Comparison of ENCODE assay signal across 16 cellular contexts in the genomic region with DNA sequence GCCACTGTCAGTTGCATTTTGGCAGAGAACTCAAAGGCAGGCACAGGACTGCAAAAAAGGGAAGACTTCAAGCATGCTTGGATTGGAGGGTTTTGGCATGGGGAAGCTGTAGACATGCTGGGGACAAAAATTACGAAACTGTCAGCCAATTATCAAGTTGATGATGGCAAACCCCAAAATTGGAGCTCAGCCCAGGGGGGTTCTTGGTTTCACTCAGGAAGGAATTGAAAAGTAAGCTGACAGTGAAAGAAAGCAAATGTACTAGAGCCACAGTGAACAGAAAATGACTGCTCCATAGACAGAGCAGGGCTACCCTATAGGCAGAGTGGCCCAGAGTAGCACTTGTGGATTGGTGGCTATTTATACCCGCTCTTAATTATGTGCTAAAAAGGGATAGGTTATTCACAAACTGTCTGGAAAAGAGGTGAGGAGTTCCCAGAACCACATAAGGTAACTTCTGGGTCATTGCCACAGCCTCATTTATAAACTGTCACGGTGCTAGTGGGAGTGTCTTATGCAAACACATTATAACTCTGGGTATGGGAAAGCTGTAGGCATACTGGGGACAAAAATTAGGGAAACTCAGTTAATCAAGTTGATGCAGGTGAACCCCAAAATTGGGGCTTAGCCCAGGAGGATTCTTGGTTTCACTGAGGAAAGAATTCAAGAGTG. TPM values are rescaled to one million over a fixed set of nuclear protein-coding genes. Genes with fewer than 3 reads are reported as not detected.
DNase-seq lines count a peak whose midpoint lies in the region; ATAC-seq, FAIRE-seq and TF ChIP-seq lines count a peak whose summit lies in the region.
"Had no signal": no experiment of that assay in that cellular context is flagged by ENCODE, and none has a peak within 500 bp of the region (broad histone marks: within the 10 kb centered on the region; RNA-seq: fewer than 3 reads in every experiment).

No MANE protein-coding gene starts in this region.

- TF ChIP-seq POLR2A in GM12892 (IDR thresholded peaks at IDR 0.05; ENCODE audit: low read depth, low read length), result no peak
- no peak for TF ChIP-seq POLR2A in gastroesophageal sphincter (IDR thresholded peaks at IDR 0.05)

- no peak overlapping the region for H3K4me3 ChIP-seq in gastroesophageal sphincter
- peak overlapping the region; percentile 16 to 17 for H3K4me3 ChIP-seq in mucosa of rectum (ENCODE audit: low read length in 2 of 2)

- H3K4me1 ChIP-seq in gastroesophageal sphincter, result peaks cover 0 to 16% (median 0%) of the 10 kb centered on the region in 3 donors
- H3K4me1 ChIP-seq in mucosa of rectum (ENCODE audit: control insufficient read depth in 2 of 2, insufficient read depth in 2 of 2, low read length in 2 of 2), result peaks cover 0 to 16% of the 10 kb centered on the region in 2 donors
- H3K4me1 ChIP-seq: parathyroid adenoma had no signal

- no peak for TF ChIP-seq EP300 in gastroesophageal sphincter (IDR thresholded peaks at IDR 0.05)

- H3K36me3 ChIP-seq in gastroesophageal sphincter, result no peaks in the 10 kb centered on the region
- H3K36me3 ChIP-seq in mucosa of rectum (ENCODE audit: control insufficient read depth in 2 of 2, insufficient read depth in 2 of 2, low read length in 2 of 2), result no peaks in the 10 kb centered on the region

- peak overlapping the region; percentile 1 to 53 for H3K9ac ChIP-seq in mucosa of rectum (ENCODE audit: low read depth in 1 of 2, low read length in 2 of 2)
- H3K9ac ChIP-seq: parathyroid adenoma had no signal

- no peak for TF ChIP-seq CTCF in gastroesophageal sphincter (IDR thresholded peaks at IDR 0.05)

- WGBS in gastroesophageal sphincter (ENCODE audit: low coverage in 1 of 2), 2 donors, result 25 to 31% methylated on average over 3 of the region's 3 CpGs

- DNase-seq in GM12892 (ENCODE audit: insufficient read length), result no peak
- DNase-seq in NCI-H69 (lab: John Stamatoyannopoulos, UW), result peak; percentile 60
- no peak for DNase-seq in amniotic stem cell (lab: John Stamatoyannopoulos, UW)
- DNase-seq in SK-N-DZ (ENCODE audit: low spot score), result no peak
- DNase-seq: NCI-H2171; stimulated activated CD4-positive, alpha-beta T cell treated with anti-CD3 and anti-CD28 coated beads, Interleukin-2, amount 100 ng/mL, for 24 hours; T1000 had no signal

- ATAC-seq in gastroesophageal sphincter (peak; percentile 65), HG03469 (IDR thresholded peaks at IDR 0.05; ENCODE audit: unreplicated experiment) (no peak), HG02884 (IDR thresholded peaks at IDR 0.05; ENCODE audit: unreplicated experiment) (no peak)

- no peaks in the 10 kb centered on the region for H3K9me3 ChIP-seq in gastroesophageal sphincter
- H3K9me3 ChIP-seq in mucosa of rectum (ENCODE audit: control insufficient read depth in 2 of 2, low read length in 2 of 2), result no peaks in the 10 kb centered on the region

- no peaks in the 10 kb centered on the region for H3K27me3 ChIP-seq in gastroesophageal sphincter
- H3K27me3 ChIP-seq in mucosa of rectum (ENCODE audit: control insufficient read depth in 2 of 2, insufficient read depth in 2 of 2, low read length in 2 of 2), result no peaks in the 10 kb centered on the region

- H3K27ac ChIP-seq in gastroesophageal sphincter, result peak overlapping the region in 3 of 4 donors; percentile 17 to 44 (median 39)
- peak overlapping the region; percentile 78 to 90 for H3K27ac ChIP-seq in mucosa of rectum (ENCODE audit: low read depth in 2 of 2, low read length in 2 of 2)
- H3K27ac ChIP-seq: parathyroid adenoma had no signal

- peak; percentile 36 for FAIRE-seq in GM12892 (lab: Jason Lieb, UNC)

RNA-seq across cellular contexts. Expression of a gene that starts 14.5 kb away (rescaled TPM):
- polyA plus RNA-seq in GM12892 (2012; ENCODE audit: missing spikeins), result not detected
- not detected for total RNA-seq in gastroesophageal sphincter
- not detected in 2 replicates for polyA plus RNA-seq in SK-N-DZ (2014; cell fraction: cytosol; rRNA removed)
- 0.29 and 0.99 TPM in 2 replicates for polyA plus RNA-seq in SK-N-DZ (2014; cell fraction: nucleus; rRNA removed)
- total RNA-seq: aorta, dermis microvascular lymphatic vessel endothelial cell, MCF 10A, RPMI7951 had no signal
- polyA plus RNA-seq: aorta had no signal

RNA-seq across cellular contexts. Expression of a gene that starts 46.3 kb away (rescaled TPM):
- 12.3 TPM for polyA plus RNA-seq in GM12892 (2012; ENCODE audit: missing spikeins)
- total RNA-seq in gastroesophageal sphincter, result 10 to 100 TPM; 55.0 to 91.8 (median 68.5) TPM
- polyA plus RNA-seq in SK-N-DZ (2014; cell fraction: cytosol; rRNA removed), result 49.8 and 59.0 TPM in 2 replicates
- polyA plus RNA-seq in SK-N-DZ (2014; cell fraction: nucleus; rRNA removed), result 121 and 131 TPM in 2 replicates

Comparison
In these comparisons a context has a peak if more than half of its experiments do, and no peak if none do; other contexts are left out.
1. H3K4me3 ChIP-seq: peak in mucosa of rectum (2 of 2); none in gastroesophageal sphincter (0 of 2).